In the genomic region with DNA sequence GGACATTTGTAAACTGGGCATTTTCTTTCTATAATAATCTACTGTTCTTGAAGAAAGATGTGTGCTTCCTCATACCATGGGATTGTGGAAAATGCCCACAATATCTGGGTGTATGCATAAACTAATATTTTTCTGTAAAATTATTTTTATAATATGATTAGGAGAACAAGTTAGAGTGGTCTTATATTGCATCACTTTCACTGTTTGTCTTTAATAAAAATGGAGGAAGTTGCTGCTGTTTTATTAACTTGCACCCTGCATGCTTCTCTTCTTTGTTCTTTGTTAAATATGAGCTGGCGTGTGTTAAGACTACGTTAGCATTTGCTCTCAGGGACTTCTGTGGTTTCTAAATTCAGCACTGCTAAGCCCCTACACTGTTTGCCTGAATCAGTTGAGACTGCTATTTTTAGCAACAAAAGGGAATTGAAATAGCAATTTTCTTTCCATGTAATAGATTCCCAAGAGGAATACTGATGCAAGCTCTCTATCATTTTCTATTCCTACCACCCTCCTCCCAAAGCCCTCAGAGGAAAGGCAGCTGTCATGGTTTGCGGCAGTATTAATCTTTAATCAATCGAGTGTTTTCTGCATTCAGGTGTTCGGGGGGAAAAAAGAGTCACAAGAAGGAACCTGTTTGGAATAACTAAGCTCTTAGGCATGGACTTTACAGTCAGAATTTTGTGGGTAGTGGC, we compare ENCODE assay signal across 10 cellular contexts. TPM values are rescaled to one million over a fixed set of nuclear protein-coding genes. Genes with fewer than 3 reads are reported as not detected.
DNase-seq lines count a peak whose midpoint lies in the region; ATAC-seq and TF ChIP-seq lines count a peak whose summit lies in the region.
"Had no signal": no experiment of that assay in that cellular context is flagged by ENCODE, and none has a peak within 500 bp of the region (broad histone marks: within the 10 kb centered on the region; RNA-seq: fewer than 3 reads in every experiment).

No MANE protein-coding gene starts in this region.

- H4K8ac ChIP-seq in neuronal stem cell (ENCODE audit: low read depth, low read length): no peak overlapping the region

- no peak overlapping the region for H2AFZ ChIP-seq in neuronal stem cell (ENCODE audit: low read length)

- no peak overlapping the region for H2BK12ac ChIP-seq in neuronal stem cell (ENCODE audit: low read length)

- H3K4me3 ChIP-seq in cardiac fibroblast (replicated peaks in 1 of 2; ENCODE audit: low read depth in 2 of 2, low read length in 2 of 2) (no peak overlapping the region), neuronal stem cell (ENCODE audit: low read length in 2 of 2) (no peak overlapping the region)

- peaks cover 17% of the 10 kb centered on the region for H3K4me1 Mint-ChIP-seq in activated naive CD8-positive, alpha-beta T cell treated with anti-CD3 and anti-CD28 coated beads for 36 hours
- peaks cover 10% of the 10 kb centered on the region for H3K4me1 Mint-ChIP-seq in activated CD8-positive, alpha-beta memory T cell treated with anti-CD3 and anti-CD28 coated beads, Interleukin-2, amount 10 ng/mL, durations not matched to agents 7 days and 5 days

- H3K27ac Mint-ChIP-seq in activated naive CD8-positive, alpha-beta T cell treated with anti-CD3 and anti-CD28 coated beads for 36 hours: no peak overlapping the region
- H3K27ac Mint-ChIP-seq in activated CD8-positive, alpha-beta memory T cell treated with anti-CD3 and anti-CD28 coated beads, Interleukin-2, amount 10 ng/mL, durations not matched to agents 7 days and 5 days: no peak overlapping the region
- H3K27ac Mint-ChIP-seq: activated T-helper 1 cell treated with anti-CD3 and anti-CD28 coated beads, Interleukin-12 subunit alpha, Interleukin-12 subunit beta, Interleukin-2, Interleukin-4 antibody, amounts not matched to agents 30 ng/mL and 10 ng/mL and 1 ng/mL, durations not matched to agents 14 hours and 24 hours and 36 hours had no signal

- H3K36me3 ChIP-seq in neuronal stem cell (replicated peaks in 1 of 2; ENCODE audit: control insufficient read depth in 2 of 2, insufficient read depth in 2 of 2, low read length in 2 of 2): peaks cover 9 to 22% of the 10 kb centered on the region in 2 donors

- H2BK5ac ChIP-seq in neuronal stem cell (ENCODE audit: low read length): no peak overlapping the region

- H3K14ac ChIP-seq in neuronal stem cell (ENCODE audit: low read length): no peak overlapping the region

- H3K9ac ChIP-seq in neuronal stem cell (ENCODE audit: low read depth, low read length, poor library complexity): no peak overlapping the region

- no peak overlapping the region for H3K4me2 ChIP-seq in neuronal stem cell (ENCODE audit: insufficient read depth, low read length, poor library complexity, severe bottlenecking)

- H2BK120ac ChIP-seq in neuronal stem cell (ENCODE audit: low read depth, low read length): no peak overlapping the region

- no CpG with 5 or more reads among the region's 5 CpGs for WGBS in neuronal stem cell (ENCODE audit: extremely low coverage in 2 of 2, insufficient read length in 2 of 2, insufficient replicate concordance in 1 of 2), 2 donors

- DNase-seq in AG08396 (ENCODE audit: low spot score) (peak; percentile 29), Kasumi-1 (lab: John Stamatoyannopoulos, UW) (peak; percentile 74 to 78), cardiac fibroblast (ENCODE audit: low read depth in 2 of 2) (peak; percentile 64 to 80), medulla oblongata (ENCODE audit: extremely low spot score) (peak; percentile 29), LoVo (ENCODE audit: low spot score) (no peak), neuronal stem cell (ENCODE audit: low spot score) (no peak)
- no peak for DNase-seq in activated naive CD8-positive, alpha-beta T cell treated with anti-CD3 and anti-CD28 coated beads for 36 hours
- DNase-seq in activated CD8-positive, alpha-beta memory T cell treated with anti-CD3 and anti-CD28 coated beads, Interleukin-2, amount 10 ng/mL, durations not matched to agents 7 days and 5 days: no peak
- DNase-seq: NCI-H446 treated with DMSO at 0.1 percent for 48 hours had no signal

- peaks cover 12 to 13% of the 10 kb centered on the region in 2 donors for H3K4me1 ChIP-seq in neuronal stem cell (ENCODE audit: control insufficient read depth in 2 of 2, insufficient read depth in 1 of 2, low read depth in 1 of 2, low read length in 2 of 2)

- CTCF ChIA-PET in activated CD8-positive, alpha-beta memory T cell treated with anti-CD3 and anti-CD28 coated beads, Interleukin-2, amount 10 ng/mL, durations not matched to agents 7 days and 5 days (lab: Charles Lee): interaction anchor here (1.3 kb wide), 1 partner anchor 13 kb away, joined by 4 read pairs; no protein-coding TSS in a partner anchor

- H3K27ac ChIP-seq in neuronal stem cell (replicated peaks; ENCODE audit: low read length): no peak overlapping the region

- H3K9me3 Mint-ChIP-seq in activated naive CD8-positive, alpha-beta T cell treated with anti-CD3 and anti-CD28 coated beads for 36 hours: peaks cover 11% of the 10 kb centered on the region
- H3K9me3 Mint-ChIP-seq in activated CD8-positive, alpha-beta memory T cell treated with anti-CD3 and anti-CD28 coated beads, Interleukin-2, amount 10 ng/mL, durations not matched to agents 7 days and 5 days (ENCODE audit: low read depth): peaks cover 6% of the 10 kb centered on the region

- H3K4me3 Mint-ChIP-seq in activated naive CD8-positive, alpha-beta T cell treated with anti-CD3 and anti-CD28 coated beads for 36 hours: no peak overlapping the region
- H3K4me3 Mint-ChIP-seq in activated CD8-positive, alpha-beta memory T cell treated with anti-CD3 and anti-CD28 coated beads, Interleukin-2, amount 10 ng/mL, durations not matched to agents 7 days and 5 days: no peak overlapping the region
- H3K4me3 Mint-ChIP-seq: activated T-helper 1 cell treated with anti-CD3 and anti-CD28 coated beads, Interleukin-12 subunit alpha, Interleukin-12 subunit beta, Interleukin-2, Interleukin-4 antibody, amounts not matched to agents 30 ng/mL and 10 ng/mL and 1 ng/mL, durations not matched to agents 14 hours and 24 hours and 36 hours had no signal

- TF ChIP-seq CTCF in cardiac fibroblast (IDR thresholded peaks at IDR 0.05; ENCODE audit: low read depth, low read length): no peak

- H3K4ac ChIP-seq in neuronal stem cell (ENCODE audit: low read length): no peak overlapping the region

- no peak overlapping the region for H3K23ac ChIP-seq in neuronal stem cell (ENCODE audit: low read depth, low read length, poor library complexity)

- no peak for ATAC-seq in activated CD8-positive, alpha-beta memory T cell treated with anti-CD3 and anti-CD28 coated beads, Interleukin-2, amount 10 ng/mL, durations not matched to agents 7 days and 5 days

- H2BK15ac ChIP-seq in neuronal stem cell (ENCODE audit: low read length): no peak overlapping the region

- no peak overlapping the region for H2AK5ac ChIP-seq in neuronal stem cell (ENCODE audit: low read depth, low read length)

- peaks cover 1 to 6% of the 10 kb centered on the region in 2 donors for H3K9me3 ChIP-seq in neuronal stem cell (replicated peaks in 1 of 2; ENCODE audit: control insufficient read depth in 2 of 2, insufficient read depth in 1 of 2, low read depth in 1 of 2, low read length in 2 of 2)

- H3K36me3 Mint-ChIP-seq in activated naive CD8-positive, alpha-beta T cell treated with anti-CD3 and anti-CD28 coated beads for 36 hours: peaks cover 66% of the 10 kb centered on the region
- peaks cover 33% of the 10 kb centered on the region for H3K36me3 Mint-ChIP-seq in activated CD8-positive, alpha-beta memory T cell treated with anti-CD3 and anti-CD28 coated beads, Interleukin-2, amount 10 ng/mL, durations not matched to agents 7 days and 5 days

- H3K27me3 Mint-ChIP-seq in activated naive CD8-positive, alpha-beta T cell treated with anti-CD3 and anti-CD28 coated beads for 36 hours: no peaks in the 10 kb centered on the region
- H3K27me3 Mint-ChIP-seq in activated CD8-positive, alpha-beta memory T cell treated with anti-CD3 and anti-CD28 coated beads, Interleukin-2, amount 10 ng/mL, durations not matched to agents 7 days and 5 days: no peaks in the 10 kb centered on the region

- no peak overlapping the region for H3K18ac ChIP-seq in neuronal stem cell (ENCODE audit: low read length)

- H3K79me1 ChIP-seq in neuronal stem cell (ENCODE audit: low read depth, low read length): peaks cover 7% of the 10 kb centered on the region

- H4K91ac ChIP-seq in neuronal stem cell (ENCODE audit: low read depth, low read length, poor library complexity): no peak overlapping the region

- H3K27me3 ChIP-seq in neuronal stem cell (ENCODE audit: control insufficient read depth in 3 of 3, insufficient read depth in 3 of 3, low read depth in 1 of 3, low read length in 3 of 3): no peaks in the 10 kb centered on the region

RNA-seq across cellular contexts. Expression of a gene that starts 56.1 kb away (rescaled TPM):
- 10 to 100 TPM; 54.2 to 56.0 TPM for total RNA-seq in activated naive CD8-positive, alpha-beta T cell treated with anti-CD3 and anti-CD28 coated beads for 36 hours
- total RNA-seq in activated CD8-positive, alpha-beta memory T cell treated with anti-CD3 and anti-CD28 coated beads, Interleukin-2, amount 10 ng/mL, durations not matched to agents 7 days and 5 days: 10 to 100 TPM; 26.1 to 30.9 TPM
- polyA plus RNA-seq in neuronal stem cell (2013, experiment 1 of 2): 78.6 TPM
- polyA plus RNA-seq in neuronal stem cell (2013, experiment 2 of 2): 81.2 TPM

Comparison
In these comparisons a context has a peak if more than half of its experiments do, and no peak if none do; other contexts are left out.
1. DNase-seq: peak in AG08396 (single experiment), Kasumi-1 (2 of 2), cardiac fibroblast (2 of 2) and medulla oblongata (single experiment); none in LoVo (single experiment), activated naive CD8-positive, alpha-beta T cell treated with anti-CD3 and anti-CD28 coated beads for 36 hours (single experiment), activated CD8-positive, alpha-beta memory T cell treated with anti-CD3 and anti-CD28 coated beads, Interleukin-2, amount 10 ng/mL, durations not matched to agents 7 days and 5 days (single experiment) and neuronal stem cell (single experiment).